ENCODE assay signal across 13 cellular contexts in genomic region chr1:168261390-168261789, GRCh38. TPM values are rescaled to one million over a fixed set of nuclear protein-coding genes. Genes with fewer than 3 reads are reported as not detected.
DNase-seq lines count a peak whose midpoint lies in the region; ATAC-seq and TF ChIP-seq lines count a peak whose summit lies in the region.
"Had no signal": no experiment of that assay in that cellular context is flagged by ENCODE, and none has a peak within 500 bp of the region (broad histone marks: within the 10 kb centered on the region; RNA-seq: fewer than 3 reads in every experiment).

No MANE protein-coding gene starts in this region.

- peak; percentile 43 for DNase-seq in GM04504 (ENCODE audit: low read depth)
- no peak for DNase-seq in activated T-helper 1 cell treated with anti-CD3 and anti-CD28 coated beads, Interleukin-12 subunit alpha, Interleukin-12 subunit beta, Interleukin-2, Interleukin-4 antibody, amounts not matched to agents 30 ng/mL and 10 ng/mL and 1 ng/mL, durations not matched to agents 14 hours and 24 hours and 36 hours (ENCODE audit: low spot score)
- DNase-seq in fibroblast of mammary gland (ENCODE audit: low read depth), result peak; percentile 56
- DNase-seq in pulmonary artery endothelial cell (ENCODE audit: low read depth, low spot score), result peak; percentile 82
- DNase-seq in effector memory CD8-positive, alpha-beta T cell, result no peak
- no peak for DNase-seq in H7
- DNase-seq: activated naive CD4-positive, alpha-beta T cell; COR-L47; NCI-H345; T1000 had no signal

- peak overlapping the region; percentile 6 for H3K27ac Mint-ChIP-seq in activated T-helper 1 cell treated with anti-CD3 and anti-CD28 coated beads, Interleukin-12 subunit alpha, Interleukin-12 subunit beta, Interleukin-2, Interleukin-4 antibody, amounts not matched to agents 30 ng/mL and 10 ng/mL and 1 ng/mL, durations not matched to agents 14 hours and 24 hours and 36 hours
- H3K27ac Mint-ChIP-seq in effector memory CD8-positive, alpha-beta T cell, result peak overlapping the region in 1 of 2 donors; percentile 41

- peaks cover 8% of the 10 kb centered on the region for H3K9me3 Mint-ChIP-seq in activated T-helper 1 cell treated with anti-CD3 and anti-CD28 coated beads, Interleukin-12 subunit alpha, Interleukin-12 subunit beta, Interleukin-2, Interleukin-4 antibody, amounts not matched to agents 30 ng/mL and 10 ng/mL and 1 ng/mL, durations not matched to agents 14 hours and 24 hours and 36 hours
- no peaks in the 10 kb centered on the region for H3K9me3 Mint-ChIP-seq in effector memory CD8-positive, alpha-beta T cell

- no peaks in the 10 kb centered on the region for H3K27me3 ChIP-seq in H7 (ENCODE audit: control insufficient read depth, insufficient read depth, low read length)

- no peaks in the 10 kb centered on the region for H3K27me3 Mint-ChIP-seq in activated T-helper 1 cell treated with anti-CD3 and anti-CD28 coated beads, Interleukin-12 subunit alpha, Interleukin-12 subunit beta, Interleukin-2, Interleukin-4 antibody, amounts not matched to agents 30 ng/mL and 10 ng/mL and 1 ng/mL, durations not matched to agents 14 hours and 24 hours and 36 hours (ENCODE audit: insufficient read depth)
- H3K27me3 Mint-ChIP-seq in effector memory CD8-positive, alpha-beta T cell, result no peaks in the 10 kb centered on the region

- peaks cover 26% of the 10 kb centered on the region for H3K36me3 Mint-ChIP-seq in activated T-helper 1 cell treated with anti-CD3 and anti-CD28 coated beads, Interleukin-12 subunit alpha, Interleukin-12 subunit beta, Interleukin-2, Interleukin-4 antibody, amounts not matched to agents 30 ng/mL and 10 ng/mL and 1 ng/mL, durations not matched to agents 14 hours and 24 hours and 36 hours (ENCODE audit: low read depth)
- peaks cover 14% of the 10 kb centered on the region for H3K36me3 Mint-ChIP-seq in effector memory CD8-positive, alpha-beta T cell (ENCODE audit: insufficient read depth)

- no peak for TF ChIP-seq CTCF in fibroblast of mammary gland (conservative IDR thresholded peaks at IDR 0.05; ENCODE audit: control insufficient read depth, insufficient read depth, low read depth, low read length)

- no peaks in the 10 kb centered on the region for H3K36me3 ChIP-seq in H7 (replicated peaks; ENCODE audit: control insufficient read depth, insufficient read depth, low read length)

- intact Hi-C loops in activated T-helper 1 cell treated with anti-CD3 and anti-CD28 coated beads, Interleukin-12 subunit alpha, Interleukin-12 subunit beta, Interleukin-2, Interleukin-4 antibody, amounts not matched to agents 30 ng/mL and 10 ng/mL and 1 ng/mL, durations not matched to agents 14 hours and 24 hours and 36 hours (cut with micrococcal nuclease), result no loop called here

- no peak overlapping the region for H3K4me3 Mint-ChIP-seq in activated T-helper 1 cell treated with anti-CD3 and anti-CD28 coated beads, Interleukin-12 subunit alpha, Interleukin-12 subunit beta, Interleukin-2, Interleukin-4 antibody, amounts not matched to agents 30 ng/mL and 10 ng/mL and 1 ng/mL, durations not matched to agents 14 hours and 24 hours and 36 hours
- H3K4me3 Mint-ChIP-seq in effector memory CD8-positive, alpha-beta T cell, result no peak overlapping the region

- ATAC-seq in HG03196 (IDR thresholded peaks at IDR 0.05; ENCODE audit: unreplicated experiment) (no peak), GM19035 (IDR thresholded peaks at IDR 0.05; ENCODE audit: unreplicated experiment) (no peak)
- no peak for ATAC-seq in effector memory CD8-positive, alpha-beta T cell (replicated peaks)

- peaks cover 8% of the 10 kb centered on the region for H3K4me1 Mint-ChIP-seq in activated T-helper 1 cell treated with anti-CD3 and anti-CD28 coated beads, Interleukin-12 subunit alpha, Interleukin-12 subunit beta, Interleukin-2, Interleukin-4 antibody, amounts not matched to agents 30 ng/mL and 10 ng/mL and 1 ng/mL, durations not matched to agents 14 hours and 24 hours and 36 hours (ENCODE audit: low read depth)
- H3K4me1 Mint-ChIP-seq in effector memory CD8-positive, alpha-beta T cell (ENCODE audit: low read depth in 2 of 2), result peaks cover 21% of the 10 kb centered on the region in 2 donors

- no peak overlapping the region for H3K4me3 ChIP-seq in fibroblast of mammary gland (ENCODE audit: control insufficient read depth, low read depth, low read length)
- no peak overlapping the region for H3K4me3 ChIP-seq in H7 (ENCODE audit: insufficient read depth, low read depth, low read length)
- H3K4me3 ChIP-seq: smooth muscle cell had no signal

RNA-seq across cellular contexts. Expression of gene TBX19, which starts 19.3 kb away (rescaled TPM):
- total RNA-seq in activated T-helper 1 cell treated with anti-CD3 and anti-CD28 coated beads, Interleukin-12 subunit alpha, Interleukin-12 subunit beta, Interleukin-2, Interleukin-4 antibody, amounts not matched to agents 30 ng/mL and 10 ng/mL and 1 ng/mL, durations not matched to agents 14 hours and 24 hours and 36 hours, result 2.0 and 2.5 TPM in 2 replicates
- 0.40 and 0.74 TPM in 2 replicates for total RNA-seq in pulmonary artery endothelial cell
- total RNA-seq in H7 (2014; rRNA removed; shearing (Covaris generic)), result 2.1 and 2.7 TPM in 2 replicates

RNA-seq across cellular contexts. Expression of gene SFT2D2, which starts 35.6 kb away (rescaled TPM):
- total RNA-seq in activated T-helper 1 cell treated with anti-CD3 and anti-CD28 coated beads, Interleukin-12 subunit alpha, Interleukin-12 subunit beta, Interleukin-2, Interleukin-4 antibody, amounts not matched to agents 30 ng/mL and 10 ng/mL and 1 ng/mL, durations not matched to agents 14 hours and 24 hours and 36 hours, result 71.1 and 76.5 TPM in 2 replicates
- 32.5 and 44.8 TPM in 2 replicates for total RNA-seq in pulmonary artery endothelial cell
- total RNA-seq in H7 (2014; rRNA removed; shearing (Covaris generic)), result 10.0 and 14.6 TPM in 2 replicates

Comparison
In these comparisons a context has a peak if more than half of its experiments do, and no peak if none do; other contexts are left out.
1. DNase-seq: peak in GM04504 (single experiment), fibroblast of mammary gland (single experiment) and pulmonary artery endothelial cell (single experiment); none in activated T-helper 1 cell treated with anti-CD3 and anti-CD28 coated beads, Interleukin-12 subunit alpha, Interleukin-12 subunit beta, Interleukin-2, Interleukin-4 antibody, amounts not matched to agents 30 ng/mL and 10 ng/mL and 1 ng/mL, durations not matched to agents 14 hours and 24 hours and 36 hours (single experiment), effector memory CD8-positive, alpha-beta T cell (0 of 3) and H7 (single experiment).